Comparison of ENCODE assay signal across 10 cellular contexts in the genomic region with DNA sequence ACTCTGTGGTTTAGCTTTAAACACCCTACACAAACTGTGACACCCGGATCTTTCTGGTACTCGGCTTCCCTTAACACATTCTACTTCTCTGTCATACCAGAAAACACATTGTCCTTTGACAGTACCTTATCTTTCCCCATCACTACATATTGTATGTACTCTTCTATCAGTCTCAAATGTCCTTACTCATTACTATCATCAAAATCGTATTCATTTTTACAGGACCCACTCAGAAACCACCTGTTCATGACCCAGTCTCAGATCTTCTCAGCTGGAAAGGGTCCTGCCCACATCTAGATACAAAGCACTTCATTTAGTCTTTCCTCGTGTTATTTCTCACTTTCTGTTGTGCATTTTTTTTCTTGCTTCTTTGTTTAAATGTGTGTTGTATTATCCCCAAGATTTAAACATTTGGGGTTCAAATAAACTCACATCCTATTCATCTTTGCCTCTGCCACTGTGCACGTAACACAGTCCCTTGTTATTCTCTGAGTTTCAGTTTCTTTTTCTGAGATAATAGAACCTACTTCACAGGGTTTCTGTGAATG. TPM values are rescaled to one million over a fixed set of nuclear protein-coding genes. Genes with fewer than 3 reads are reported as not detected.
A peak's percentile ranks its signal among the peaks of the same experiment; 100 is the strongest.
DNase-seq lines count a peak whose midpoint lies in the region; ATAC-seq and TF ChIP-seq lines count a peak whose summit lies in the region.
"Had no signal": no experiment of that assay in that cellular context is flagged by ENCODE, and none has a peak within 500 bp of the region (broad histone marks: within the 10 kb centered on the region; RNA-seq: fewer than 3 reads in every experiment).

No MANE protein-coding gene starts in this region.

- WGBS in testis, 2 donors, result 57 to 60% methylated on average over 5 of the region's 5 CpGs

- intact Hi-C loops in testis (cut with DNase I; ENCODE audit: low total_unique reads), result no loop called here

- H3K9me2 ChIP-seq in DOHH2 (replicated peaks; ENCODE audit: control insufficient read depth, low read length), result no peaks in the 10 kb centered on the region

- DNase-seq in left lobe of liver (ENCODE audit: low spot score) (no peak), NCI-H146 treated with DMSO at 0.1 percent for 48 hours (lab: John Stamatoyannopoulos, UW; ENCODE audit: unreplicated experiment) (no peak), caudate nucleus (lab: John Stamatoyannopoulos, UW) (no peak), NCI-H2081 treated with DMSO at 0.1 percent for 48 hours (lab: John Stamatoyannopoulos, UW) (no peak), testis (no peak)

- H3K9me3 ChIP-seq in DOHH2 (ENCODE audit: control insufficient read depth, insufficient read depth, low read length) (no peaks in the 10 kb centered on the region), testis (no peaks in the 10 kb centered on the region)

- no peak overlapping the region for H3K27ac ChIP-seq in DOHH2 (ENCODE audit: low read depth, low read length)
- H3K27ac ChIP-seq in caudate nucleus (ENCODE audit: low read depth, low read length), result no peak overlapping the region
- no peak overlapping the region for H3K27ac ChIP-seq in testis
- H3K27ac ChIP-seq: neural progenitor cell had no signal

- H3K4me1 ChIP-seq in DOHH2 (ENCODE audit: control insufficient read depth, low read length), result peaks cover 7% of the 10 kb centered on the region; the same call in 1 of the 2 replicates
- H3K4me1 ChIP-seq in testis, result peaks cover 4% of the 10 kb centered on the region
- H3K4me1 ChIP-seq: neural progenitor cell had no signal

- no peaks in the 10 kb centered on the region for H3F3A ChIP-seq in DOHH2 (ENCODE audit: control insufficient read depth, insufficient read depth)

- H3K36me3 ChIP-seq in DOHH2 (ENCODE audit: control insufficient read depth, low read length), result no peaks in the 10 kb centered on the region
- H3K36me3 ChIP-seq in testis (ENCODE audit: low read depth, missing control alignments), result no peaks in the 10 kb centered on the region
- H3K36me3 ChIP-seq: neural progenitor cell had no signal

- peak overlapping the region; percentile 31 for H3K4me2 ChIP-seq in DOHH2 (ENCODE audit: low read length)
- H3K4me2 ChIP-seq: neural progenitor cell had no signal

- H3K79me2 ChIP-seq in DOHH2 (ENCODE audit: control insufficient read depth, low read length), result no peaks in the 10 kb centered on the region

- H3K27me3 ChIP-seq in DOHH2 (ENCODE audit: control insufficient read depth, low read length) (peaks cover 13% of the 10 kb centered on the region), testis (no peaks in the 10 kb centered on the region)

- H4K20me1 ChIP-seq in DOHH2 (ENCODE audit: control insufficient read depth, insufficient read depth, low read depth, low read length), result no peaks in the 10 kb centered on the region

- TF ChIP-seq CTCF in DOHH2 (IDR thresholded peaks at IDR 0.05; ENCODE audit: low read depth, low read length, poor library complexity, severe bottlenecking) (no peak), testis (IDR thresholded peaks at IDR 0.05) (no peak)

- TF ChIP-seq POLR2A in testis (IDR thresholded peaks at IDR 0.05), result no peak

- H3K4me3 ChIP-seq in DOHH2 (ENCODE audit: low read length) (no peak overlapping the region), testis (no peak overlapping the region)
- H3K4me3 ChIP-seq: neural progenitor cell had no signal

- ATAC-seq in GM21367 (IDR thresholded peaks at IDR 0.05; ENCODE audit: unreplicated experiment) (peak; percentile 58), HG03469 (IDR thresholded peaks at IDR 0.05; ENCODE audit: unreplicated experiment) (peak; percentile 39), left lobe of liver (peak; percentile 51)
- ATAC-seq: esophagus mucosa had no signal

RNA-seq across cellular contexts. Expression of a gene that starts 27.7 kb away (rescaled TPM):
- total RNA-seq in left lobe of liver (1.1 TPM), testis (10 to 100 TPM; 28.3 to 32.5 TPM)
- polyA plus RNA-seq in testis (ENCODE audit: insufficient read depth, low read depth, low replicate concordance), result 70.7 TPM

Comparison
In these comparisons a context has a peak if more than half of its experiments do, and no peak if none do; other contexts are left out.
1. RNA of a gene that starts 27.7 kb away (total RNA-seq): 28.3 to 32.5 TPM in testis; 1.1 TPM in left lobe of liver (single experiment); every median in the first group is over 10 times any median in the second.
2. Peak in every context shown above with its lines, with median percentiles within 50 percentile points of each other: ATAC-seq.